ENCODE assay signal across 1 cellular context in the genomic region with DNA sequence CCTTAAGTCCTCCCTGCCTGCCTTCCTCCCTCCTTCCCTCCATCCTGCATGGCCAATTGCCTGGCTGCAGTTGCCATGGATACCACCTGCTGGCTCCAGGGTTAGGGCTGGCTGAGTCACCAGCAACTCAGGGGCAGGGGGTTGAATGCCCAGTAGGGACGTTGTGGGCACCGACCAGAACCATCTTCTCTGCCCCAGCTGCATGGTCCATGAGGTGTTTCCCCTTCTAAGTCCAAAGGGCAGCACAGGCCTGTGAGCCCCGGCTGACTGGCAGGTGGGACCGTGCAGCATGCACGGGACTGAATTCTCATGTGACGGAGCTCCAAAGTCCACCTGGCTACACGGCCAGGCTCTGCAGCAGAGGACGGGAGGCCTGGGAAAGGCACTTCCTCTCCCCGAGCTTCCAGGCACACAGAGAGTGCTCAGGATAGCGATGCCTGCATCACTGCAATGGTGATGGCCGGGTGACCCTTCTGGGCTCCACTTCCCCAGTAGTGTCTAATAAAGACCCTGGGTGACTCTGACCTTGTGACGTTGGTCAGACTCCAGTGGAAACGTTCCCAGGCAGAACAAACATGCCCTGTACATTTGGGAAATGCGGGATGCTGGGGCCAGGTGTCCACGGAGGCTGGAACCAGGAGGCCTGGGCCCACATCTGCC.
A peak's percentile ranks its signal among the peaks of the same experiment; 100 is the strongest.
TF ChIP-seq lines count a peak whose summit lies in the region.

No MANE protein-coding gene starts in this region.

TF ChIP-seq in HepG2, 621 proteins besides CTCF, POLR2A, EP300 and RAD21 (continued from another document and continues in another):
- TF ChIP-seq, protein P1, sequence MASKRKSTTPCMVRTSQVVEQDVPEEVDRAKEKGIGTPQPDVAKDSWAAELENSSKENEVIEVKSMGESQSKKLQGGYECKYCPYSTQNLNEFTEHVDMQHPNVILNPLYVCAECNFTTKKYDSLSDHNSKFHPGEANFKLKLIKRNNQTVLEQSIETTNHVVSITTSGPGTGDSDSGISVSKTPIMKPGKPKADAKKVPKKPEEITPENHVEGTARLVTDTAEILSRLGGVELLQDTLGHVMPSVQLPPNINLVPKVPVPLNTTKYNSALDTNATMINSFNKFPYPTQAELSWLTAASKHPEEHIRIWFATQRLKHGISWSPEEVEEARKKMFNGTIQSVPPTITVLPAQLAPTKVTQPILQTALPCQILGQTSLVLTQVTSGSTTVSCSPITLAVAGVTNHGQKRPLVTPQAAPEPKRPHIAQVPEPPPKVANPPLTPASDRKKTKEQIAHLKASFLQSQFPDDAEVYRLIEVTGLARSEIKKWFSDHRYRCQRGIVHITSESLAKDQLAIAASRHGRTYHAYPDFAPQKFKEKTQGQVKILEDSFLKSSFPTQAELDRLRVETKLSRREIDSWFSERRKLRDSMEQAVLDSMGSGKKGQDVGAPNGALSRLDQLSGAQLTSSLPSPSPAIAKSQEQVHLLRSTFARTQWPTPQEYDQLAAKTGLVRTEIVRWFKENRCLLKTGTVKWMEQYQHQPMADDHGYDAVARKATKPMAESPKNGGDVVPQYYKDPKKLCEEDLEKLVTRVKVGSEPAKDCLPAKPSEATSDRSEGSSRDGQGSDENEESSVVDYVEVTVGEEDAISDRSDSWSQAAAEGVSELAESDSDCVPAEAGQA (IDR thresholded peaks at IDR 0.05; ENCODE audit: low read depth): no peak
- TF ChIP-seq, protein P1 (CRISPR knock-in tag; IDR thresholded peaks at IDR 0.05; ENCODE audit: borderline replicate concordance): 0 out of 2 replicates have a peak, but pooled peaks have one; percentile 78
- TF ChIP-seq ZFAT (CRISPR knock-in tag; conservative IDR thresholded peaks at IDR 0.05): 0 out of 2 replicates have a peak, but pooled peaks have one; percentile 69
- peak in 1 of 2 experiments; percentile 98; a peak in 2 of 4 replicates for TF ChIP-seq KLF16 (CRISPR knock-in tag; IDR thresholded peaks at IDR 0.05)
- peak; percentile 68 for TF ChIP-seq SP5 (CRISPR knock-in tag; IDR thresholded peaks at IDR 0.05; ENCODE audit: borderline replicate concordance, low read depth)
- no peak for TF ChIP-seq ZBTB40 (IDR thresholded peaks at IDR 0.05)
- TF ChIP-seq ZBTB40 (CRISPR knock-in tag; IDR thresholded peaks at IDR 0.05): 0 out of 2 replicates have a peak, but pooled peaks have one; percentile 55
- no peak for TF ChIP-seq ZNF207 (IDR thresholded peaks at IDR 0.05; ENCODE audit: borderline replicate concordance)
- TF ChIP-seq NCOR1 (IDR thresholded peaks at IDR 0.05; ENCODE audit: borderline replicate concordance, low read length): peak; percentile 90
- TF ChIP-seq MXD4 (CRISPR knock-in tag; IDR thresholded peaks at IDR 0.05): peak; percentile 91
- peak; percentile 96; the same call in 1 of the 2 replicates for TF ChIP-seq SNAPC2 (CRISPR knock-in tag; IDR thresholded peaks at IDR 0.05)
- no peak for TF ChIP-seq NBN (conservative IDR thresholded peaks at IDR 0.05)
- no peak for TF ChIP-seq SCMH1 (CRISPR knock-in tag; IDR thresholded peaks at IDR 0.05; ENCODE audit: borderline replicate concordance)
- TF ChIP-seq THAP9 (CRISPR knock-in tag; IDR thresholded peaks at IDR 0.05; ENCODE audit: borderline replicate concordance): peak; percentile 81; the same call in 1 of the 2 replicates
- no peak for TF ChIP-seq ZFP36L2 (CRISPR knock-in tag; IDR thresholded peaks at IDR 0.05)
- peak; percentile 70; the same call in 1 of the 2 replicates for TF ChIP-seq AHR (CRISPR knock-in tag; IDR thresholded peaks at IDR 0.05)
- TF ChIP-seq CENPT (CRISPR knock-in tag; IDR thresholded peaks at IDR 0.05; ENCODE audit: low read depth): no peak
- no peak for TF ChIP-seq PLRG1 (conservative IDR thresholded peaks at IDR 0.05)
- TF ChIP-seq GATA4 (IDR thresholded peaks at IDR 0.05; ENCODE audit: borderline replicate concordance, low read depth): no peak
- TF ChIP-seq, protein P2, sequence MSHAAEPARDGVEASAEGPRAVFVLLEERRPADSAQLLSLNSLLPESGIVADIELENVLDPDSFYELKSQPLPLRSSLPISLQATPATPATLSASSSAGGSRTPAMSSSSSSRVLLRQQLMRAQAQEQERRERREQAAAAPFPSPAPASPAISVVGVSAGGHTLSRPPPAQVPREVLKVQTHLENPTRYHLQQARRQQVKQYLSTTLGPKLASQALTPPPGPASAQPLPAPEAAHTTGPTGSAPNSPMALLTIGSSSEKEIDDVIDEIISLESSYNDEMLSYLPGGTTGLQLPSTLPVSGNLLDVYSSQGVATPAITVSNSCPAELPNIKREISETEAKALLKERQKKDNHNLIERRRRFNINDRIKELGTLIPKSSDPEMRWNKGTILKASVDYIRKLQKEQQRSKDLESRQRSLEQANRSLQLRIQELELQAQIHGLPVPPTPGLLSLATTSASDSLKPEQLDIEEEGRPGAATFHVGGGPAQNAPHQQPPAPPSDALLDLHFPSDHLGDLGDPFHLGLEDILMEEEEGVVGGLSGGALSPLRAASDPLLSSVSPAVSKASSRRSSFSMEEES (CRISPR knock-in tag; IDR thresholded peaks at IDR 0.05): peak; percentile 100
- TF ChIP-seq MLLT10 (CRISPR knock-in tag; IDR thresholded peaks at IDR 0.05): no peak
- TF ChIP-seq U2AF2 (IDR thresholded peaks at IDR 0.05; ENCODE audit: low read depth, low read length): no peak
- peak; percentile 97 for TF ChIP-seq ZSCAN31 (CRISPR knock-in tag; IDR thresholded peaks at IDR 0.05; ENCODE audit: low read depth)
- TF ChIP-seq MED13 (CRISPR knock-in tag; IDR thresholded peaks at IDR 0.05): peak; percentile 61
- TF ChIP-seq ZNF501 (CRISPR knock-in tag; IDR thresholded peaks at IDR 0.05): peak; percentile 82
- peak; percentile 72; the same call in 1 of the 2 replicates for TF ChIP-seq KLF15 (CRISPR knock-in tag; IDR thresholded peaks at IDR 0.05; ENCODE audit: borderline replicate concordance)
- TF ChIP-seq ZNF44 (CRISPR knock-in tag; IDR thresholded peaks at IDR 0.05): peak; percentile 69; the same call in 1 of the 2 replicates
- peak; percentile 92; the same call in 1 of the 2 replicates for TF ChIP-seq KLF11 (CRISPR knock-in tag; IDR thresholded peaks at IDR 0.05)
- TF ChIP-seq DMAP1 (CRISPR knock-in tag; IDR thresholded peaks at IDR 0.05): peak; percentile 93
- TF ChIP-seq ARHGAP35 (CRISPR knock-in tag; IDR thresholded peaks at IDR 0.05; ENCODE audit: borderline replicate concordance): peak; percentile 85
- peak; percentile 99 for TF ChIP-seq ZNF782 (CRISPR knock-in tag; IDR thresholded peaks at IDR 0.05; ENCODE audit: borderline replicate concordance)
- 0 out of 2 replicates have a peak, but pooled peaks have one; percentile 49 for TF ChIP-seq ZNF367 (CRISPR knock-in tag; IDR thresholded peaks at IDR 0.05; ENCODE audit: borderline replicate concordance)
- peak; percentile 83; the same call in 1 of the 2 replicates for TF ChIP-seq BRCA1 (CRISPR knock-in tag; IDR thresholded peaks at IDR 0.05)
- peak; percentile 84; the same call in 1 of the 2 replicates for TF ChIP-seq ZNF800 (CRISPR knock-in tag; IDR thresholded peaks at IDR 0.05)
- peak; percentile 61; the same call in 1 of the 2 replicates for TF ChIP-seq ZNF354B (CRISPR knock-in tag; IDR thresholded peaks at IDR 0.05)
- TF ChIP-seq TEAD3 (CRISPR knock-in tag; optimal IDR thresholded peaks at IDR 0.05; ENCODE audit: borderline replicate concordance): peak; percentile 88
